In the genomic region with DNA sequence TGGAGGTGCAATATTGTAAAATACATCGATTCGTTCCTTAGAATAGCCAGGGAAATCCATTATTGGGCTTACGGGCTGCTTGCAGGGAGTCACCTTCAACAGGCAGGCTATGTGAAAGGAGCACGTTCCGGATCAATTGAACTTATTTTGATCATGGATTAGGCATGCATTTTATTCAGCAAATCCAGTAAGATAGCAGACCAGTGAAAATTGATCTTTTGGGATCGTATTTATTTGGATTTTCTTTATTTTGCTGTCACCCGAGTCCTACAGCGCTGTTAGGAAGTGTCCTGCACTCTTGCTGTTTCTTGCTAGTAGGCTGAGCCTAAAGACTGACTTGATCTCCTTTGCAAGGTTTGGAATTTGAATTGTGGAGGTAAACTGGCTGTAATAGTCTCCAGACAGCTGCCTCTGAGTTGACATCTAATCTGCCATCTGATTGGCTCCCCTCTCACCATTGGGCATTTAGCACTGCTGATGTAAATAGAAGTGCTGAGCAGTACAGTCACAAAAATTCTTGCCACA, we compare ENCODE assay signal across 8 cellular contexts. TPM values are rescaled to one million over a fixed set of nuclear protein-coding genes. Genes with fewer than 3 reads are reported as not detected.
DNase-seq lines count a peak whose midpoint lies in the region; ATAC-seq and TF ChIP-seq lines count a peak whose summit lies in the region.

No MANE protein-coding gene starts in this region.

- H3K4me3 ChIP-seq in SJCRH30, result peak overlapping the region; percentile 86
- peak overlapping the region; percentile 67 to 97 (median 78) for H3K4me3 ChIP-seq in heart left ventricle

- H3K9me3 ChIP-seq in SJCRH30 (replicated peaks), result no peaks in the 10 kb centered on the region
- H3K9me3 ChIP-seq in heart left ventricle, result no peaks in the 10 kb centered on the region

- H3K4me1 Mint-ChIP-seq in osteocyte (ENCODE audit: unreplicated experiment), result peaks cover 57% of the 10 kb centered on the region

- peak overlapping the region; percentile 86 for H3K27ac ChIP-seq in SJCRH30
- H3K27ac ChIP-seq in angular gyrus (ENCODE audit: low read depth, low read length), result peak overlapping the region; percentile 85
- peak overlapping the region; percentile 94 to 99 (median 97) for H3K27ac ChIP-seq in heart left ventricle

- ATAC-seq in HG02610 (IDR thresholded peaks at IDR 0.05; ENCODE audit: unreplicated experiment) (peak; percentile 56), heart left ventricle (peak; percentile 27 to 58 (median 39))

- intact Hi-C loops in heart left ventricle (cut with DNase I), result loop anchor here in 8 of 10 donors (2.0 to 10.0 kb wide), 11 partner anchors 42 to 241 kb away; no protein-coding TSS in a partner anchor

- H3K4me3 Mint-ChIP-seq in osteocyte (ENCODE audit: unreplicated experiment), result peak overlapping the region; percentile 68

- DNase-seq in activated T-cell treated with anti-CD3 and anti-CD28 coated beads for 1 hour (ENCODE audit: low read depth), result peak; percentile 26
- no peak for DNase-seq in activated T-cell treated with anti-CD3 and anti-CD28 coated beads, Interleukin-2, amount 50 U/mL, for 1 hour
- DNase-seq in MV-4-11 (lab: John Stamatoyannopoulos, UW), result peak; percentile 86
- peak; percentile 70 to 88 for DNase-seq in SJCRH30
- peak in 2 of 5 donors; percentile 37 to 46 for DNase-seq in heart left ventricle
- DNase-seq in osteocyte (ENCODE audit: extremely low spot score, unreplicated experiment), result no peak

- 0 to 1% (median 0%) methylated on average over 8 of the region's 8 CpGs for WGBS in heart left ventricle, 4 donors

- no peak for TF ChIP-seq CTCF in heart left ventricle (IDR thresholded peaks at IDR 0.05)
- TF ChIP-seq CTCF in osteocyte (IDR thresholded peaks at IDR 0.05), result no peak

- H3K9me3 Mint-ChIP-seq in osteocyte (ENCODE audit: unreplicated experiment), result no peaks in the 10 kb centered on the region

- H3K27me3 Mint-ChIP-seq in osteocyte (ENCODE audit: unreplicated experiment), result no peaks in the 10 kb centered on the region

- H3K4me1 ChIP-seq in SJCRH30 (peaks cover 18% of the 10 kb centered on the region), heart left ventricle (peaks cover 6 to 64% (median 49%) of the 10 kb centered on the region in 12 donors)

- no peaks in the 10 kb centered on the region for H3K27me3 ChIP-seq in SJCRH30
- H3K27me3 ChIP-seq in heart left ventricle, result no peaks in the 10 kb centered on the region

- no peaks in the 10 kb centered on the region for H3K36me3 ChIP-seq in SJCRH30
- peaks cover 0 to 4% (median 0%) of the 10 kb centered on the region in 9 donors for H3K36me3 ChIP-seq in heart left ventricle

- no peaks in the 10 kb centered on the region for H3K36me3 Mint-ChIP-seq in osteocyte (ENCODE audit: unreplicated experiment)

- peak overlapping the region; percentile 89 for H3K27ac Mint-ChIP-seq in osteocyte (ENCODE audit: unreplicated experiment)

- TF ChIP-seq POLR2A in heart left ventricle (IDR thresholded peaks at IDR 0.05), result peak in 1 of 2 donors; percentile 59

RNA-seq across cellular contexts. Expression of a gene that starts 3.0 kb away (rescaled TPM):
- 24.7 and 28.5 TPM in 2 replicates for total RNA-seq in SJCRH30 (2014; rRNA removed; shearing (Covaris generic))
- total RNA-seq in heart left ventricle (10 to 100 TPM; 34.3 to 76.1 (median 53.9) TPM), osteocyte (78.1 and 82.7 TPM in 2 replicates)
- 10 to 100 TPM; 15.3 to 24.0 TPM for polyA plus RNA-seq in heart left ventricle

Comparison
In these comparisons a context has a peak if more than half of its experiments do, and no peak if none do; other contexts are left out.
1. DNase-seq: peak in activated T-cell treated with anti-CD3 and anti-CD28 coated beads for 1 hour (single experiment), MV-4-11 (single experiment) and SJCRH30 (2 of 2); none in activated T-cell treated with anti-CD3 and anti-CD28 coated beads, Interleukin-2, amount 50 U/mL, for 1 hour (single experiment) and osteocyte (single experiment).
2. Peak in every context shown above with its lines, with median percentiles within 50 percentile points of each other: H3K27ac ChIP-seq.